Comparison of ENCODE assay signal across 10 cellular contexts in genomic region chr6:52571099-52571755, GRCh38. TPM values are rescaled to one million over a fixed set of nuclear protein-coding genes. Genes with fewer than 3 reads are reported as not detected.
DNase-seq lines count a peak whose midpoint lies in the region; ATAC-seq and TF ChIP-seq lines count a peak whose summit lies in the region.
"Had no signal": no experiment of that assay in that cellular context is flagged by ENCODE, and none has a peak within 500 bp of the region (broad histone marks: within the 10 kb centered on the region; RNA-seq: fewer than 3 reads in every experiment).

No MANE protein-coding gene starts in this region.

- peaks cover 60% of the 10 kb centered on the region for H3K36me3 Mint-ChIP-seq in HFFc6 (ENCODE audit: low read depth)

- no peak overlapping the region for H3K27ac ChIP-seq in WERI-Rb-1
- H3K27ac ChIP-seq in stomach = peak overlapping the region in 4 of 5 donors; percentile 40 to 66 (median 48)
- H3K27ac ChIP-seq in RWPE1 = no peak overlapping the region

- H3K4me1 Mint-ChIP-seq in HFFc6 (ENCODE audit: low read depth) = peaks cover 91% of the 10 kb centered on the region

- 31 to 48% (median 35%) methylated on average over 10 of the region's 10 CpGs for WGBS in stomach, 5 donors

- POLR2A ChIA-PET in RWPE1 (lab: Yijun Ruan, JAX; ENCODE audit: low non-redundant PET) = no interaction called here

- CTCF ChIA-PET in RWPE1 (lab: Yijun Ruan, JAX) = interaction anchor here (1.0 kb wide), 1 partner anchor 19 kb away, joined by 3 read pairs; no protein-coding TSS in a partner anchor

- H3K27me3 ChIP-seq in WERI-Rb-1 (ENCODE audit: insufficient read depth, low read depth, severe bottlenecking) (no peaks in the 10 kb centered on the region), stomach (no peaks in the 10 kb centered on the region)
- H3K27me3 ChIP-seq: adrenal gland had no signal

- peak overlapping the region; percentile 72 for H3K4me3 Mint-ChIP-seq in HFFc6

- DNase-seq in HFFc6 = no peak
- peak; percentile 25 for DNase-seq in WERI-Rb-1
- peak; percentile 24 for DNase-seq in left cardiac atrium
- no peak for DNase-seq in stomach
- no peak for DNase-seq in RPMI8226
- no peak for DNase-seq in RWPE1 (ENCODE audit: low spot score)
- DNase-seq in posterior vena cava (ENCODE audit: low spot score) = no peak
- DNase-seq: activated CD8-positive, alpha-beta memory T cell treated with anti-CD3 and anti-CD28 coated beads for 24 hours; adrenal gland; NCI-H226 had no signal

- H3K27me3 Mint-ChIP-seq in HFFc6 (ENCODE audit: insufficient read depth) = peaks cover 3% of the 10 kb centered on the region

- H3K4me1 ChIP-seq in stomach = peaks cover 53 to 98% (median 82%) of the 10 kb centered on the region in 4 donors

- H3K27ac Mint-ChIP-seq in HFFc6 = peak overlapping the region; percentile 71

- peaks cover 15% of the 10 kb centered on the region for H3K36me3 ChIP-seq in WERI-Rb-1
- H3K36me3 ChIP-seq in stomach = peaks cover 0 to 4% (median 0%) of the 10 kb centered on the region in 4 donors
- H3K36me3 ChIP-seq: adrenal gland had no signal

- no peak overlapping the region for H3K4me3 ChIP-seq in WERI-Rb-1 (ENCODE audit: low read depth, low read length)
- H3K4me3 ChIP-seq in stomach = no peak overlapping the region
- H3K4me3 ChIP-seq: adrenal gland had no signal

- intact Hi-C loops in left cardiac atrium (cut with DNase I) = loop anchor here (5.0 to 10.0 kb wide), 3 partner anchors 54 to 69 kb away; no protein-coding TSS in a partner anchor
- intact Hi-C loops in stomach (cut with DNase I; ENCODE audit: low total_unique reads) = loop anchor here (10.0 kb wide), 1 partner anchor 66 kb away; no protein-coding TSS in a partner anchor
- intact Hi-C loops in posterior vena cava (cut with DNase I) = loop anchor here (10.0 kb wide), 3 partner anchors 94 to 1116 kb away; partner anchors contain the start of gene EFHC1 (in 1 of the 2)

- ATAC-seq in left cardiac atrium = no peak

- TF ChIP-seq POLR2A in stomach (IDR thresholded peaks at IDR 0.05) = no peak

- no peak for TF ChIP-seq CTCF in HFFc6 (IDR thresholded peaks at IDR 0.05)
- TF ChIP-seq CTCF in WERI-Rb-1 (IDR thresholded peaks at IDR 0.05; ENCODE audit: low read depth, low read length) = no peak
- no peak for TF ChIP-seq CTCF in stomach (IDR thresholded peaks at IDR 0.05)
- TF ChIP-seq CTCF in RWPE1 (conservative IDR thresholded peaks at IDR 0.05; ENCODE audit: low read depth) = no peak

- H3K9me3 Mint-ChIP-seq in HFFc6 = no peaks in the 10 kb centered on the region

- H3K9me3 ChIP-seq in WERI-Rb-1 (ENCODE audit: severe bottlenecking) = no peaks in the 10 kb centered on the region
- no peaks in the 10 kb centered on the region for H3K9me3 ChIP-seq in stomach
- H3K9me3 ChIP-seq: adrenal gland had no signal

- no peak for TF ChIP-seq EP300 in stomach (IDR thresholded peaks at IDR 0.05)

RNA-seq across cellular contexts. Expression of gene TRAM2, which starts 5.6 kb away (rescaled TPM):
- 100 to 1,000 TPM; 191 to 235 (median 215) TPM for total RNA-seq in HFFc6 (2021; fragmentation: NEBNext Ultra II Directional; extraction: Animal tissue kit (Norgen Biotek cat#: 25700))
- 10 to 100 TPM; 14.1 to 19.2 TPM for total RNA-seq in left cardiac atrium
- total RNA-seq in stomach = 10 to 100 TPM in 2 of 5 donors, 1 to 10 TPM in 3; 1.4 to 14.1 (median 6.4) TPM
- 1 to 10 TPM; 2.1 to 2.7 (median 2.1) TPM for polyA plus RNA-seq in stomach
- total RNA-seq in posterior vena cava = 10 to 100 TPM; 40.8 to 46.9 TPM

Comparison
In these comparisons a context has a peak if more than half of its experiments do, and no peak if none do; other contexts are left out.
1. DNase-seq: peak in WERI-Rb-1 (single experiment) and left cardiac atrium (single experiment); none in HFFc6 (single experiment), stomach (single experiment), RPMI8226 (single experiment), RWPE1 (single experiment) and posterior vena cava (single experiment).
2. H3K27ac ChIP-seq: peak in stomach (4 of 5); none in WERI-Rb-1 (single experiment) and RWPE1 (single experiment).
3. RNA of gene TRAM2, which starts 5.6 kb away (total RNA-seq): 191 to 235 TPM in HFFc6; 40.8 to 46.9 TPM in posterior vena cava, 14.1 to 19.2 TPM in left cardiac atrium and 1.4 to 14.1 TPM in stomach; every median in the first group is over 4 times any median in the second.